ENCODE assay signal across 8 cellular contexts in genomic region chrX:118346258-118347094, GRCh38. TPM values are rescaled to one million over a fixed set of nuclear protein-coding genes. Genes with fewer than 3 reads are reported as not detected.
A peak's percentile ranks its signal among the peaks of the same experiment; 100 is the strongest.
DNase-seq lines count a peak whose midpoint lies in the region; ATAC-seq, FAIRE-seq and TF ChIP-seq lines count a peak whose summit lies in the region.

No MANE protein-coding gene starts in this region.

- DNase-seq in 8988T (peak; percentile 19), OCI-M1 (lab: John Stamatoyannopoulos, UW) (peak; percentile 83), germinal center (ENCODE audit: low spot score) (peak; percentile 42), pancreas (peak; percentile 13 to 78 (median 50)), upper lobe of left lung (peak; percentile 32 to 87)
- peak; percentile 86 for DNase-seq in activated effector memory CD4-positive, alpha-beta T cell treated with anti-CD3 and anti-CD28 coated beads, Interleukin-2, amount 50 U/mL, for 16 hours

- no peak for FAIRE-seq in pancreas (lab: Jason Lieb, UNC)

- H3K4me3 ChIP-seq in pancreas (peak overlapping the region; percentile 27 to 58 (median 48)), upper lobe of left lung (peak overlapping the region; percentile 18 to 79 (median 60))

- 0 to 31% methylated on average over 51 of the region's 51 CpGs for WGBS in pancreas, 2 donors
- 0 to 43% methylated on average over 4 to 51 of the region's 51 CpGs for WGBS in upper lobe of left lung, 2 donors

- H3K27me3 ChIP-seq in pancreas = no peaks in the 10 kb centered on the region
- no peaks in the 10 kb centered on the region for H3K27me3 ChIP-seq in upper lobe of left lung

- H3K27ac ChIP-seq in pancreas (peak overlapping the region; percentile 79 to 85 (median 82)), upper lobe of left lung (peak overlapping the region; percentile 91 to 93 (median 92))

- H3K9me3 ChIP-seq in pancreas = no peaks in the 10 kb centered on the region
- no peaks in the 10 kb centered on the region for H3K9me3 ChIP-seq in upper lobe of left lung

- no peak for TF ChIP-seq CTCF in pancreas (IDR thresholded peaks at IDR 0.05)
- no peak for TF ChIP-seq CTCF in upper lobe of left lung (IDR thresholded peaks at IDR 0.05)

- peak; percentile 22 for ATAC-seq in GM18867 (IDR thresholded peaks at IDR 0.05; ENCODE audit: unreplicated experiment)
- ATAC-seq in HG03139 (IDR thresholded peaks at IDR 0.05; ENCODE audit: unreplicated experiment) = peak; percentile 15
- ATAC-seq in pancreas = peak; percentile 32 to 57 (median 48)
- ATAC-seq in upper lobe of left lung (ENCODE audit: low FRiP score in 2 of 2) = peak; percentile 54 to 63

- TF ChIP-seq EP300 in upper lobe of left lung (IDR thresholded peaks at IDR 0.05) = no peak

- no peak for TF ChIP-seq POLR2A in upper lobe of left lung (IDR thresholded peaks at IDR 0.05)

- H3K36me3 ChIP-seq in pancreas (no peaks in the 10 kb centered on the region), upper lobe of left lung (no peaks in the 10 kb centered on the region)

- intact Hi-C loops in pancreas (cut with DNase I) = no loop called here

- H3K4me1 ChIP-seq in pancreas (peaks cover 0 to 8% (median 0%) of the 10 kb centered on the region in 3 donors), upper lobe of left lung (peaks cover 0 to 15% (median 10%) of the 10 kb centered on the region in 4 donors)

RNA-seq across cellular contexts. Expression of gene WDR44, which starts 0.6 kb away (rescaled TPM):
- total RNA-seq in pancreas (1 to 10 TPM; 3.1 to 8.9 (median 4.6) TPM), upper lobe of left lung (10 to 100 TPM; 11.8 to 22.6 (median 13.9) TPM)
- polyA plus RNA-seq in pancreas = 1 to 10 TPM; 2.2 to 3.6 TPM

Comparison
In these comparisons a context has a peak if more than half of its experiments do, and no peak if none do; other contexts are left out.
1. Peak in every context shown above with its lines: DNase-seq, ATAC-seq, H3K4me3 ChIP-seq and H3K27ac ChIP-seq.
2. DNase-seq: peak in every context shown above with its lines; median percentile 86 in activated effector memory CD4-positive, alpha-beta T cell treated with anti-CD3 and anti-CD28 coated beads, Interleukin-2, amount 50 U/mL, for 16 hours; 83 in OCI-M1; 60 in upper lobe of left lung; 50 in pancreas; 42 in germinal center; 19 in 8988T.